ENCODE assay signal across 8 cellular contexts in the genomic region with DNA sequence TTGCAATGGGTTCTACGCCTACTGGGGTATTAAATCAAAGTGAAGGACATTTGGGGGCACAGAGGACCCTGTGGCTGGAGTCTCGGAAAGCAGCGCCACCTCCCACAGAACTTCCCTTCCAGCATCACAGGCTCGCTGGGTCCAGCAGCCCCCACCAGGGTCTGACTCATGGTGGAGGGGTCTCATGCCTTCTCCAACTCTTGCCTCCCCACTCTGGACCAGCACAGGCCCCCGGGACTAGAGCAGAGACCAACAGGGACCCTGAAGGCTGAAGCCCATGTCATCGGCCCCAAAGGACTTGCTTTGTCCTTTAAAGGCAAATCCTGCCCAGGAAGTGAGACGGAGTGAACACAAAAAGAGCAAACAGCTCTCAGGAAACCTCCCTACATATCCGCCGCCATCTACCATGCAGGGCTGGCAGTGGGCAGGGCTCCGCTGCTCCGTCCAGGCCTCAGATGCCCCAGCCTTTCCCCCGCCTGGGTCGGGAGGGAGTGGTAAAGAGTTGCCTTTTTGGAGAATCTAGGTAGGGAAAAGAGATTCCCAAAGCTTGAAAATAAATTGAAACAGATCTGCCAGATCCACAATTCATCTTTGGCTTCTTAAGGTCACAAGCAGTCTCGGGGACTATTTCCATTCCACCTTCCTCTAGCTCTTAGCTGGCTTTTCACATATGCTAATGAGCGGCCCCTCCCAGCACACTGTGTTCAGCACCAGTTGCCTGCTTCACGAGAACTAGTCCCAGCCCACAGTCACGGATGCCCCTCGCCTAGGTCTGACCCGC. TPM values are rescaled to one million over a fixed set of nuclear protein-coding genes. Genes with fewer than 3 reads are reported as not detected.
DNase-seq lines count a peak whose midpoint lies in the region; ATAC-seq and TF ChIP-seq lines count a peak whose summit lies in the region.

No MANE protein-coding gene starts in this region.

- H3K4me1 ChIP-seq in Caco-2 = peaks cover 38% of the 10 kb centered on the region
- peaks cover 45 to 52% of the 10 kb centered on the region in 2 donors for H3K4me1 ChIP-seq in duodenal mucosa (ENCODE audit: control insufficient read depth in 1 of 2, insufficient read depth in 2 of 2, low read length in 2 of 2)

- peak overlapping the region; percentile 97 for H3K27ac Mint-ChIP-seq in Caco-2 (ENCODE audit: unreplicated experiment)
- H3K27ac Mint-ChIP-seq in naive thymus-derived CD8-positive, alpha-beta T cell = no peak overlapping the region
- peak overlapping the region in 2 of 7 donors; percentile 23 to 26 for H3K27ac Mint-ChIP-seq in CD14-positive monocyte

- H3K9me3 Mint-ChIP-seq in Caco-2 (ENCODE audit: unreplicated experiment) (no peaks in the 10 kb centered on the region), CD14-positive monocyte (peaks cover 0 to 23% (median 13%) of the 10 kb centered on the region in 7 donors)
- no peaks in the 10 kb centered on the region for H3K9me3 Mint-ChIP-seq in naive thymus-derived CD8-positive, alpha-beta T cell

- H3K36me3 Mint-ChIP-seq in Caco-2 (ENCODE audit: insufficient read depth, unreplicated experiment) = peaks cover 13% of the 10 kb centered on the region
- no peaks in the 10 kb centered on the region for H3K36me3 Mint-ChIP-seq in naive thymus-derived CD8-positive, alpha-beta T cell
- H3K36me3 Mint-ChIP-seq in CD14-positive monocyte = peaks cover 5 to 8% of the 10 kb centered on the region in 2 donors

- peak; percentile 4 for ATAC-seq in HG03135 (IDR thresholded peaks at IDR 0.05; ENCODE audit: unreplicated experiment)
- no peak for ATAC-seq in naive thymus-derived CD8-positive, alpha-beta T cell

- peak overlapping the region; percentile 96 for H3K27ac ChIP-seq in duodenal mucosa (ENCODE audit: low read depth, low read length)

- DNase-seq in Caco-2 (peak in 1 of 2 experiments; percentile 36), CD14-positive monocyte (ENCODE audit: low spot score) (no peak), LoVo (ENCODE audit: low spot score) (no peak)
- DNase-seq in naive thymus-derived CD8-positive, alpha-beta T cell = no peak
- DNase-seq in activated CD8-positive, alpha-beta memory T cell treated with anti-CD3 and anti-CD28 coated beads, Interleukin-2, amount 50 U/mL, for 48 hours = no peak
- DNase-seq in central memory CD4-positive, alpha-beta T cell = no peak

- no peaks in the 10 kb centered on the region for H3K9me3 ChIP-seq in Caco-2
- H3K9me3 ChIP-seq in duodenal mucosa (ENCODE audit: control insufficient read depth in 1 of 2, low read length in 2 of 2) = no peaks in the 10 kb centered on the region

- peak overlapping the region; percentile 50 for H3K4me3 ChIP-seq in Caco-2 (ENCODE audit: low read depth, low read length)
- peak overlapping the region; percentile 80 to 82 for H3K4me3 ChIP-seq in duodenal mucosa (ENCODE audit: low read depth in 1 of 2, low read length in 2 of 2)

- H3K36me3 ChIP-seq in Caco-2 (ENCODE audit: control insufficient read depth, insufficient read depth, low read length) (no peaks in the 10 kb centered on the region), duodenal mucosa (ENCODE audit: control insufficient read depth in 1 of 2, insufficient read depth in 2 of 2, low read length in 2 of 2) (no peaks in the 10 kb centered on the region)

- H3K9ac ChIP-seq in duodenal mucosa (ENCODE audit: low read depth in 1 of 2, low read length in 2 of 2) = peak overlapping the region; percentile 87 to 99

- TF ChIP-seq CTCF in Caco-2 (IDR thresholded peaks at IDR 0.05; ENCODE audit: insufficient read depth in 1 of 2, low read depth in 1 of 2, low read length in 1 of 2, severe bottlenecking in 1 of 2, unreplicated experiment in 1 of 2) (no peak), CD14-positive monocyte (IDR thresholded peaks at IDR 0.05) (no peak)

- intact Hi-C loops in Caco-2 (cut with micrococcal nuclease; ENCODE audit: unreplicated experiment) (loop anchor here (1.0 to 2.0 kb wide), 3 partner anchors 9 to 51 kb away; no protein-coding TSS in a partner anchor), CD14-positive monocyte (cut with micrococcal nuclease) (no loop called here)

- H3K27me3 Mint-ChIP-seq in Caco-2 (ENCODE audit: insufficient read depth, unreplicated experiment) (no peaks in the 10 kb centered on the region), CD14-positive monocyte (ENCODE audit: low read depth in 3 of 3) (peaks cover 70 to 84% (median 74%) of the 10 kb centered on the region in 3 donors)
- H3K27me3 Mint-ChIP-seq in naive thymus-derived CD8-positive, alpha-beta T cell = peaks cover 14 to 57% (median 40%) of the 10 kb centered on the region in 5 donors

- BruUV-seq in Caco-2 (replicated peaks; lab: Mats Ljungman, UMichigan) = no TSS peak

- H3K27me3 ChIP-seq in Caco-2 (replicated peaks; ENCODE audit: control insufficient read depth, insufficient read depth, low read length) (no peaks in the 10 kb centered on the region), duodenal mucosa (ENCODE audit: control insufficient read depth in 1 of 2, insufficient read depth in 2 of 2, low read length in 2 of 2) (peaks cover 0 to 6% of the 10 kb centered on the region in 2 donors)

- POLR2A ChIA-PET in Caco-2 (lab: Charles Lee) = interaction anchor here (1.0 kb wide), 1 partner anchor 12 kb away, joined by 3 read pairs; no protein-coding TSS in a partner anchor
- POLR2A ChIA-PET in naive thymus-derived CD8-positive, alpha-beta T cell (lab: Charles Lee) = no interaction called here

- H3K4me1 Mint-ChIP-seq in Caco-2 (ENCODE audit: low read depth, unreplicated experiment) (peaks cover 26% of the 10 kb centered on the region), CD14-positive monocyte (peaks cover 18% of the 10 kb centered on the region)
- H3K4me1 Mint-ChIP-seq in naive thymus-derived CD8-positive, alpha-beta T cell = peaks cover 2 to 17% (median 13%) of the 10 kb centered on the region in 4 donors

- CTCF ChIA-PET in Caco-2 (lab: Charles Lee) = interaction anchor here (0.6 to 1.6 kb wide), 6 partner anchors 13 to 123 kb away, joined by 3 to 7 read pairs (median 4); no protein-coding TSS in a partner anchor

- H3K4me3 Mint-ChIP-seq in Caco-2 (ENCODE audit: unreplicated experiment) = peak overlapping the region; percentile 99
- H3K4me3 Mint-ChIP-seq in naive thymus-derived CD8-positive, alpha-beta T cell = peak overlapping the region in 6 of 10 donors; percentile 1 to 73 (median 46)
- H3K4me3 Mint-ChIP-seq in CD14-positive monocyte = peak overlapping the region in 1 of 2 donors; percentile 91

RNA-seq across cellular contexts. Expression of gene GPRC5C, which starts 2.1 kb away (rescaled TPM):
- 75.0 and 83.2 TPM in 2 replicates for total RNA-seq in Caco-2 (2022)
- total RNA-seq in naive thymus-derived CD8-positive, alpha-beta T cell = not detected
- polyA plus RNA-seq in naive thymus-derived CD8-positive, alpha-beta T cell = under 1 TPM in 1 of 3 donors, not detected in 2; 0.09 TPM
- 1 to 10 TPM in 1 of 2 donors, under 1 TPM in 1; 0.47 to 1.9 TPM for polyA plus RNA-seq in CD14-positive monocyte

RNA-seq across cellular contexts. Expression of gene CD300A, which starts 36.6 kb away (rescaled TPM):
- not detected in 2 replicates for total RNA-seq in Caco-2 (2022)
- total RNA-seq in naive thymus-derived CD8-positive, alpha-beta T cell = 1 to 10 TPM; 5.9 to 6.3 TPM
- 10 to 100 TPM; 10.0 to 37.6 (median 14.1) TPM for polyA plus RNA-seq in naive thymus-derived CD8-positive, alpha-beta T cell
- 100 to 1,000 TPM; 212 to 222 TPM for polyA plus RNA-seq in CD14-positive monocyte

Comparison
In these comparisons a context has a peak if more than half of its experiments do, and no peak if none do; other contexts are left out.
1. RNA of gene GPRC5C, which starts 2.1 kb away (total RNA-seq): 75.0 to 83.2 TPM in Caco-2; not detected in naive thymus-derived CD8-positive, alpha-beta T cell; every median in the first group is over 10 times any median in the second.